ENCODE assay signal across 8 cellular contexts in the genomic region with DNA sequence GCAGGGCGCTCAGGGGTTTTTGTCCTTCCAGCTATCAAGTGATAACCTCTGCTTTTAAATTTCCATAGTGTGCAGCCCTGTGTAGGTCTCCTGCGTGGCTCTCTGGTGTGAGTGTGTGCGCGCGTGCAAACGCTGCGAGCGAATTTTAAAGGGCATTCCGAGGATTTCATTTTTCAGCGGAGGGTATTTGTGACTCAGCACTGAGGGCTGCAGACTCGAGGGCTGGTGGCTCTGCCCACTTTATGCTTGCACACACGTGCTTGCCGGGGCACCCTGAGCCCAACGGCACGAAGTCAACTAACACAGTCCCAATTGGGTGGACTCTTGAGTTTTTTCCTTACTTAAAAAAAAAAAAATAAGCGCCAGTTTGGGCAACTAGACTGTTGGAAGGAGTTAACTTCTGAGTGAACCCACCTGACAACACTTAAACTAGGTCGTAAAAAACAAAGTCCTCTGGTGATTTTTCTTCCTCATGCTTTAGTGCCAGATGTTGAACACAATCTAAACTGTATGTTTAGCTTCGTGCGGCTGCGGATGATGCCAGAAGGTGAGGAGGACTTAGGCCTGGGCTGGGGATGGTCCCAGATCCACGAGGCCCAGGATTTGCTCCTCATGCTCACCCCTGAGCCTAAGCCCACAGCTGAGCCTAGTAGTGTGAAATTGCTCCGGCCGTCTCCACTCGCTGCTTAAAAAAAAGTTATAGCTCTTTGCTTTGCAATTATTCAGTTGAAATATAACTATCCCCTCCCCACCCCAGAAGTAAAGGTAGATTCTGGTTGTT. TPM values are rescaled to one million over a fixed set of nuclear protein-coding genes. Genes with fewer than 3 reads are reported as not detected.
A peak's percentile ranks its signal among the peaks of the same experiment; 100 is the strongest.
DNase-seq lines count a peak whose midpoint lies in the region; ATAC-seq, FAIRE-seq and TF ChIP-seq lines count a peak whose summit lies in the region.

No MANE protein-coding gene starts in this region.

- POLR2A ChIA-PET in activated CD4-positive, alpha-beta memory T cell treated with anti-CD3 and anti-CD28 coated beads for 36 hours (lab: Charles Lee) = interaction anchor here (0.6 to 3.4 kb wide), 2 partner anchors 62 to 69 kb away, joined by 6 to 12 read pairs; a partner anchor contains a TSS

- H3K27ac Mint-ChIP-seq in activated CD4-positive, alpha-beta memory T cell treated with anti-CD3 and anti-CD28 coated beads for 36 hours = peak overlapping the region; percentile 18

- H3K36me3 Mint-ChIP-seq in activated CD4-positive, alpha-beta memory T cell treated with anti-CD3 and anti-CD28 coated beads for 36 hours = no peaks in the 10 kb centered on the region

- peak overlapping the region; percentile 65 for H3K4me3 Mint-ChIP-seq in activated CD4-positive, alpha-beta memory T cell treated with anti-CD3 and anti-CD28 coated beads for 36 hours

- no peaks in the 10 kb centered on the region for H3K9me3 ChIP-seq in kidney (ENCODE audit: control insufficient read depth in 1 of 2, low read length in 2 of 2)
- no peaks in the 10 kb centered on the region for H3K9me3 ChIP-seq in thoracic aorta

- intact Hi-C loops in activated CD4-positive, alpha-beta memory T cell treated with anti-CD3 and anti-CD28 coated beads for 36 hours (cut with micrococcal nuclease) = loop anchor here (1.0 to 5.0 kb wide), 4 partner anchors 69 to 496 kb away; a partner anchor contains a TSS
- intact Hi-C loops in kidney (cut with DNase I) = no loop called here
- intact Hi-C loops in sciatic nerve (cut with DNase I) = no loop called here

- FAIRE-seq in kidney (lab: Jason Lieb, UNC) = no peak

- H3K9ac ChIP-seq in kidney (ENCODE audit: low read length in 2 of 2) = peak overlapping the region; percentile 75 to 97

- ATAC-seq in thoracic aorta (ENCODE audit: insufficient number of reproducible peaks, low FRiP score, low read depth) (no peak), GM21619 (IDR thresholded peaks at IDR 0.05; ENCODE audit: unreplicated experiment) (no peak), HG03045 (IDR thresholded peaks at IDR 0.05; ENCODE audit: unreplicated experiment) (no peak), sciatic nerve (no peak)

- peaks cover 39% of the 10 kb centered on the region for H3K27me3 Mint-ChIP-seq in activated CD4-positive, alpha-beta memory T cell treated with anti-CD3 and anti-CD28 coated beads for 36 hours

- H3K4me3 ChIP-seq in kidney (ENCODE audit: low read length in 2 of 2) = peak overlapping the region; percentile 44 to 83
- peak overlapping the region; percentile 92 for H3K4me3 ChIP-seq in thoracic aorta

- H3K4me1 Mint-ChIP-seq in activated CD4-positive, alpha-beta memory T cell treated with anti-CD3 and anti-CD28 coated beads for 36 hours (ENCODE audit: low read depth) = peaks cover 42% of the 10 kb centered on the region

- H3K27me3 ChIP-seq in thoracic aorta (replicated peaks; ENCODE audit: insufficient read depth) = peaks cover 14% of the 10 kb centered on the region

- no peak for TF ChIP-seq CTCF in kidney (IDR thresholded peaks at IDR 0.05; ENCODE audit: borderline replicate concordance, extremely low read depth, insufficient read depth)
- no peak for TF ChIP-seq CTCF in thoracic aorta (IDR thresholded peaks at IDR 0.05)

- peaks cover 4 to 11% of the 10 kb centered on the region in 2 donors for H3K4me1 ChIP-seq in kidney (ENCODE audit: control insufficient read depth in 1 of 2, insufficient read depth in 1 of 2, low read depth in 1 of 2, low read length in 2 of 2)
- H3K4me1 ChIP-seq in thoracic aorta (ENCODE audit: control insufficient read depth in 1 of 2, low read depth in 2 of 2) = peaks cover 35 to 46% of the 10 kb centered on the region in 2 donors

- H3K36me3 ChIP-seq in kidney (ENCODE audit: control insufficient read depth in 1 of 2, insufficient read depth in 2 of 2, low read length in 2 of 2) (no peaks in the 10 kb centered on the region), thoracic aorta (no peaks in the 10 kb centered on the region)

- CTCF ChIA-PET in activated CD4-positive, alpha-beta memory T cell treated with anti-CD3 and anti-CD28 coated beads for 36 hours (lab: Charles Lee) = interaction anchor here (0.6 kb wide), 1 partner anchor 70 kb away, joined by 4 read pairs; no protein-coding TSS in a partner anchor

- H3K27ac ChIP-seq in kidney (ENCODE audit: low read depth in 2 of 2, low read length in 2 of 2) (peak overlapping the region; percentile 87 to 93), thoracic aorta (no peak overlapping the region)

- peak; percentile 23 for DNase-seq in activated T-cell treated with anti-CD3 and anti-CD28 coated beads, Interleukin-2, amount 50 U/mL, for 1 hour
- DNase-seq in activated T-cell treated with anti-CD3 and anti-CD28 coated beads for 4 hours = no peak
- DNase-seq in activated CD4-positive, alpha-beta memory T cell treated with anti-CD3 and anti-CD28 coated beads for 36 hours = peak; percentile 17
- DNase-seq in kidney = peak; percentile 78
- DNase-seq in thoracic aorta (ENCODE audit: low spot score) = no peak
- DNase-seq in sciatic nerve (ENCODE audit: low spot score) = no peak

- H3K9me3 Mint-ChIP-seq in activated CD4-positive, alpha-beta memory T cell treated with anti-CD3 and anti-CD28 coated beads for 36 hours = no peaks in the 10 kb centered on the region

RNA-seq across cellular contexts. Expression of a gene that starts 2.1 kb away (rescaled TPM):
- under 1 TPM in 1 of 2 experiments, not detected in 1; 0.07 TPM for total RNA-seq in activated CD4-positive, alpha-beta memory T cell treated with anti-CD3 and anti-CD28 coated beads for 36 hours
- total RNA-seq in kidney = 8.6 TPM
- polyA plus RNA-seq in kidney (ENCODE audit: insufficient read depth, low read depth, low replicate concordance) = 8.5 TPM
- total RNA-seq in thoracic aorta = under 1 TPM in 1 of 2 donors, not detected in 1; 0.27 TPM
- total RNA-seq in sciatic nerve = 2.1 TPM

Comparison
In these comparisons a context has a peak if more than half of its experiments do, and no peak if none do; other contexts are left out.
1. DNase-seq: peak in activated T-cell treated with anti-CD3 and anti-CD28 coated beads, Interleukin-2, amount 50 U/mL, for 1 hour (single experiment), activated CD4-positive, alpha-beta memory T cell treated with anti-CD3 and anti-CD28 coated beads for 36 hours (single experiment) and kidney (single experiment); none in activated T-cell treated with anti-CD3 and anti-CD28 coated beads for 4 hours (single experiment), thoracic aorta (single experiment) and sciatic nerve (single experiment).
2. H3K27ac ChIP-seq: peak in kidney (2 of 2); none in thoracic aorta (0 of 2).